Comparison of ENCODE assay signal across 2 cellular contexts in the genomic region with DNA sequence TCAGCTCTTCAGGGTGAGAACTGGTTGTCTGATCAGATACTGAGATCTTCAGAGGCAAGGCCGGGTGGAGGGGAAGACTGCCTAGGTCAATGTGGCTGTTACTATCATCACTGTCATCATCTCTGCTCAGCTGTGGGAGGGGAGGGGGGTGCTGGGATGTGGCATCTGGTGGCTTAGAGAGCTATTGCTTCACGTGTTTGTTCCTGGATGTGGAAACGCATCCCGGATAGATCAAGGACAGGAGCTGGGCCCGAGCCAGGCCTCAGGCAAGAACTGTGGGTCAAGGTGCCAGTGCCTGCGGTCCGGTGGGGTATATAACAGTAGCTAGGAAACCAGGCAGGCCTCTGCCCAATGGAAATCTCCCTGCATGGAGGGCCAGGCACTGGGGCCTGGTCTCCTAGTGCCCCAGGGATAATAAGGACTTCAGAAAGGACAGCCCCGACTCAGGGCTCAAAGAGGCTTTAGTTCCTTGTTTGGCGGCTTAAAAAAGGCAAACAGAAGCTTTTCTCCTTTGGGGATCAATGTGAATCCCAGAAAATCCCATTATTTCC.
TF ChIP-seq lines count a peak whose summit lies in the region.

No MANE protein-coding gene starts in this region.

TF ChIP-seq in HEK293, 187 proteins besides CTCF, POLR2A, EP300 and RAD21 (continued from another document):
- TF ChIP-seq, protein P1, sequence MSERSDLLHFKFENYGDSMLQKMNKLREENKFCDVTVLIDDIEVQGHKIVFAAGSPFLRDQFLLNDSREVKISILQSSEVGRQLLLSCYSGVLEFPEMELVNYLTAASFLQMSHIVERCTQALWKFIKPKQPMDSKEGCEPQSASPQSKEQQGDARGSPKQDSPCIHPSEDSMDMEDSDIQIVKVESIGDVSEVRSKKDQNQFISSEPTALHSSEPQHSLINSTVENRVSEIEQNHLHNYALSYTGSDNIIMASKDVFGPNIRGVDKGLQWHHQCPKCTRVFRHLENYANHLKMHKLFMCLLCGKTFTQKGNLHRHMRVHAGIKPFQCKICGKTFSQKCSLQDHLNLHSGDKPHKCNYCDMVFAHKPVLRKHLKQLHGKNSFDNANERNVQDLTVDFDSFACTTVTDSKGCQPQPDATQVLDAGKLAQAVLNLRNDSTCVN (tag by site-specific recombination; optimal IDR thresholded peaks at IDR 0.05): no peak
- TF ChIP-seq SCRT2 (tag by site-specific recombination; IDR thresholded peaks at IDR 0.05): no peak
- TF ChIP-seq, protein P2, sequence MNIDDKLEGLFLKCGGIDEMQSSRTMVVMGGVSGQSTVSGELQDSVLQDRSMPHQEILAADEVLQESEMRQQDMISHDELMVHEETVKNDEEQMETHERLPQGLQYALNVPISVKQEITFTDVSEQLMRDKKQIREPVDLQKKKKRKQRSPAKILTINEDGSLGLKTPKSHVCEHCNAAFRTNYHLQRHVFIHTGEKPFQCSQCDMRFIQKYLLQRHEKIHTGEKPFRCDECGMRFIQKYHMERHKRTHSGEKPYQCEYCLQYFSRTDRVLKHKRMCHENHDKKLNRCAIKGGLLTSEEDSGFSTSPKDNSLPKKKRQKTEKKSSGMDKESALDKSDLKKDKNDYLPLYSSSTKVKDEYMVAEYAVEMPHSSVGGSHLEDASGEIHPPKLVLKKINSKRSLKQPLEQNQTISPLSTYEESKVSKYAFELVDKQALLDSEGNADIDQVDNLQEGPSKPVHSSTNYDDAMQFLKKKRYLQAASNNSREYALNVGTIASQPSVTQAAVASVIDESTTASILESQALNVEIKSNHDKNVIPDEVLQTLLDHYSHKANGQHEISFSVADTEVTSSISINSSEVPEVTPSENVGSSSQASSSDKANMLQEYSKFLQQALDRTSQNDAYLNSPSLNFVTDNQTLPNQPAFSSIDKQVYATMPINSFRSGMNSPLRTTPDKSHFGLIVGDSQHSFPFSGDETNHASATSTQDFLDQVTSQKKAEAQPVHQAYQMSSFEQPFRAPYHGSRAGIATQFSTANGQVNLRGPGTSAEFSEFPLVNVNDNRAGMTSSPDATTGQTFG (tag by site-specific recombination; IDR thresholded peaks at IDR 0.05; ENCODE audit: borderline replicate concordance): no peak
- no peak for TF ChIP-seq OSR2 (tag by site-specific recombination; IDR thresholded peaks at IDR 0.05)
- no peak for TF ChIP-seq ZNF248 (tag by site-specific recombination; IDR thresholded peaks at IDR 0.05)
- TF ChIP-seq, protein P3, sequence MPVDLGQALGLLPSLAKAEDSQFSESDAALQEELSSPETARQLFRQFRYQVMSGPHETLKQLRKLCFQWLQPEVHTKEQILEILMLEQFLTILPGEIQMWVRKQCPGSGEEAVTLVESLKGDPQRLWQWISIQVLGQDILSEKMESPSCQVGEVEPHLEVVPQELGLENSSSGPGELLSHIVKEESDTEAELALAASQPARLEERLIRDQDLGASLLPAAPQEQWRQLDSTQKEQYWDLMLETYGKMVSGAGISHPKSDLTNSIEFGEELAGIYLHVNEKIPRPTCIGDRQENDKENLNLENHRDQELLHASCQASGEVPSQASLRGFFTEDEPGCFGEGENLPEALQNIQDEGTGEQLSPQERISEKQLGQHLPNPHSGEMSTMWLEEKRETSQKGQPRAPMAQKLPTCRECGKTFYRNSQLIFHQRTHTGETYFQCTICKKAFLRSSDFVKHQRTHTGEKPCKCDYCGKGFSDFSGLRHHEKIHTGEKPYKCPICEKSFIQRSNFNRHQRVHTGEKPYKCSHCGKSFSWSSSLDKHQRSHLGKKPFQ (tag by site-specific recombination; IDR thresholded peaks at IDR 0.05): 0 out of 2 replicates have a peak, but pooled peaks have one; percentile 8

TF ChIP-seq in liver, 16 proteins besides CTCF, POLR2A, EP300 and RAD21 (continued from another document):
- TF ChIP-seq, protein P4, sequence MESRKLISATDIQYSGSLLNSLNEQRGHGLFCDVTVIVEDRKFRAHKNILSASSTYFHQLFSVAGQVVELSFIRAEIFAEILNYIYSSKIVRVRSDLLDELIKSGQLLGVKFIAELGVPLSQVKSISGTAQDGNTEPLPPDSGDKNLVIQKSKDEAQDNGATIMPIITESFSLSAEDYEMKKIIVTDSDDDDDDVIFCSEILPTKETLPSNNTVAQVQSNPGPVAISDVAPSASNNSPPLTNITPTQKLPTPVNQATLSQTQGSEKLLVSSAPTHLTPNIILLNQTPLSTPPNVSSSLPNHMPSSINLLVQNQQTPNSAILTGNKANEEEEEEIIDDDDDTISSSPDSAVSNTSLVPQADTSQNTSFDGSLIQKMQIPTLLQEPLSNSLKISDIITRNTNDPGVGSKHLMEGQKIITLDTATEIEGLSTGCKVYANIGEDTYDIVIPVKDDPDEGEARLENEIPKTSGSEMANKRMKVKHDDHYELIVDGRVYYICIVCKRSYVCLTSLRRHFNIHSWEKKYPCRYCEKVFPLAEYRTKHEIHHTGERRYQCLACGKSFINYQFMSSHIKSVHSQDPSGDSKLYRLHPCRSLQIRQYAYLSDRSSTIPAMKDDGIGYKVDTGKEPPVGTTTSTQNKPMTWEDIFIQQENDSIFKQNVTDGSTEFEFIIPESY (IDR thresholded peaks at IDR 0.05): no peak
- TF ChIP-seq, protein P5, sequence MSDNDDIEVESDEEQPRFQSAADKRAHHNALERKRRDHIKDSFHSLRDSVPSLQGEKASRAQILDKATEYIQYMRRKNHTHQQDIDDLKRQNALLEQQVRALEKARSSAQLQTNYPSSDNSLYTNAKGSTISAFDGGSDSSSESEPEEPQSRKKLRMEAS (IDR thresholded peaks at IDR 0.05): no peak
- TF ChIP-seq EGR1 (IDR thresholded peaks at IDR 0.05; ENCODE audit: low read depth in 2 of 2) (no peak), SP1 (IDR thresholded peaks at IDR 0.05) (peak; percentile 17), TAF1 (conservative IDR thresholded peaks at IDR 0.05) (no peak), NR2F2 (IDR thresholded peaks at IDR 0.05) (no peak), HNF4G (IDR thresholded peaks at IDR 0.05) (no peak), FOXA1 (IDR thresholded peaks at IDR 0.05) (no peak), RXRA (IDR thresholded peaks at IDR 0.05) (peak; percentile 64 to 71), YY1 (IDR thresholded peaks at IDR 0.05) (no peak), HNF4A (conservative IDR thresholded peaks at IDR 0.05) (peak; percentile 62 to 83), JUND (IDR thresholded peaks at IDR 0.05) (no peak)
